8 cellular contexts compared by ENCODE assay signal in genomic region chr9:132240860-132241482, GRCh38.
DNase-seq lines count a peak whose midpoint lies in the region; FAIRE-seq and TF ChIP-seq lines count a peak whose summit lies in the region.

No MANE protein-coding gene starts in this region.

- peaks cover 78% of the 10 kb centered on the region for H3K27me3 Mint-ChIP-seq in nephron (ENCODE audit: low read depth)

- H3K36me3 Mint-ChIP-seq in nephron (ENCODE audit: low read depth) = no peaks in the 10 kb centered on the region

- DNase-seq in H54 (ENCODE audit: insufficient read length, low spot score) = peak; percentile 90
- DNase-seq in MM.1S = peak; percentile 97
- DNase-seq in SHP77 treated with DMSO at 0.1 percent for 48 hours (lab: John Stamatoyannopoulos, UW) = peak; percentile 85
- peak; percentile 99 for DNase-seq in activated effector memory CD4-positive, alpha-beta T cell treated with anti-CD3 and anti-CD28 coated beads, Interleukin-2, amount 50 U/mL, for 16 hours
- DNase-seq in fibroblast of villous mesenchyme (ENCODE audit: low read depth) = peak; percentile 95
- peak; percentile 100 for DNase-seq in stimulated activated naive CD4-positive, alpha-beta T cell (lab: John Stamatoyannopoulos, UW)

- no peaks in the 10 kb centered on the region for H3K9me3 Mint-ChIP-seq in nephron

- H3K27me3 ChIP-seq in DOHH2 (ENCODE audit: control insufficient read depth, low read length) (peaks cover 58% of the 10 kb centered on the region), MM.1S (replicated peaks; ENCODE audit: insufficient read depth, low read length) (peaks cover 54% of the 10 kb centered on the region)

- H3K4me2 ChIP-seq in DOHH2 (ENCODE audit: low read length) (peak overlapping the region; percentile 98), MM.1S (ENCODE audit: low read depth, low read length) (peak overlapping the region; percentile 96)

- no peaks in the 10 kb centered on the region for H3K79me2 ChIP-seq in DOHH2 (ENCODE audit: control insufficient read depth, low read length)
- no peaks in the 10 kb centered on the region for H3K79me2 ChIP-seq in MM.1S (ENCODE audit: low read length)

- H4K20me1 ChIP-seq in DOHH2 (ENCODE audit: control insufficient read depth, insufficient read depth, low read depth, low read length) (peaks cover 5% of the 10 kb centered on the region), MM.1S (ENCODE audit: insufficient read depth, low read length) (no peaks in the 10 kb centered on the region)

- FAIRE-seq in H54 (lab: Jason Lieb, UNC) = no peak

- TF ChIP-seq POLR2A in H54 (IDR thresholded peaks at IDR 0.05; ENCODE audit: low read depth, low read length) = no peak

- TF ChIP-seq CTCF in DOHH2 (IDR thresholded peaks at IDR 0.05; ENCODE audit: low read depth, low read length, poor library complexity, severe bottlenecking) (no peak), MM.1S (IDR thresholded peaks at IDR 0.05; ENCODE audit: low read length) (no peak), fibroblast of villous mesenchyme (IDR thresholded peaks at IDR 0.05; ENCODE audit: insufficient read depth, low read depth, low read length) (no peak), nephron (IDR thresholded peaks at IDR 0.05; ENCODE audit: unreplicated experiment in 3 of 3) (no peak)

- H3K4me1 ChIP-seq in DOHH2 (ENCODE audit: control insufficient read depth, low read length) (peaks cover 20% of the 10 kb centered on the region), MM.1S (ENCODE audit: low read length) (no peaks in the 10 kb centered on the region)

- H2AFZ ChIP-seq in MM.1S (ENCODE audit: low read length) = peak overlapping the region; percentile 94

- no peak overlapping the region for H3K27ac ChIP-seq in DOHH2 (ENCODE audit: low read depth, low read length)
- H3K27ac ChIP-seq in MM.1S (ENCODE audit: low read length) = no peak overlapping the region

- peak overlapping the region; percentile 91 to 96 (median 94) for H3K4me3 Mint-ChIP-seq in nephron

- no peaks in the 10 kb centered on the region for H3K9me2 ChIP-seq in DOHH2 (replicated peaks; ENCODE audit: control insufficient read depth, low read length)
- no peaks in the 10 kb centered on the region for H3K9me2 ChIP-seq in MM.1S (replicated peaks; ENCODE audit: insufficient read depth, low read length)

- no peaks in the 10 kb centered on the region for H3K9me3 ChIP-seq in DOHH2 (ENCODE audit: control insufficient read depth, insufficient read depth, low read length)
- no peaks in the 10 kb centered on the region for H3K9me3 ChIP-seq in MM.1S (replicated peaks; ENCODE audit: insufficient read depth, low read length)

- peaks cover 14% of the 10 kb centered on the region for H3K4me1 Mint-ChIP-seq in nephron

- H3F3A ChIP-seq in DOHH2 (ENCODE audit: control insufficient read depth, insufficient read depth) (no peaks in the 10 kb centered on the region), MM.1S (ENCODE audit: insufficient read depth, low read length) (no peaks in the 10 kb centered on the region; the same call in 1 of the 2 replicates)

- H3K4me3 ChIP-seq in DOHH2 (ENCODE audit: low read length) (peak overlapping the region; percentile 76), MM.1S (ENCODE audit: low read length) (peak overlapping the region; percentile 78), fibroblast of villous mesenchyme (ENCODE audit: low read depth, low read length) (peak overlapping the region; percentile 66)

- H3K36me3 ChIP-seq in DOHH2 (ENCODE audit: control insufficient read depth, low read length) (no peaks in the 10 kb centered on the region), MM.1S (replicated peaks; ENCODE audit: insufficient read depth, low read length) (no peaks in the 10 kb centered on the region)

- peak overlapping the region; percentile 34; the same call in 1 of the 2 replicates for H3K9ac ChIP-seq in MM.1S (ENCODE audit: low read length)

- peak overlapping the region; percentile 64 to 91 (median 73) for H3K27ac Mint-ChIP-seq in nephron
